ENCODE assay signal across 12 cellular contexts in genomic region chr1:2126331-2127180, GRCh38.
DNase-seq lines count a peak whose midpoint lies in the region; ATAC-seq, FAIRE-seq and TF ChIP-seq lines count a peak whose summit lies in the region.
"Had no signal": no experiment of that assay in that cellular context is flagged by ENCODE, and none has a peak within 500 bp of the region (broad histone marks: within the 10 kb centered on the region; RNA-seq: fewer than 3 reads in every experiment).

No MANE protein-coding gene starts in this region.

- H3K36me3 Mint-ChIP-seq in activated naive CD4-positive, alpha-beta T cell treated with anti-CD3 and anti-CD28 coated beads, Interleukin-2, amount 50 U/mL, for 24 hours = no peaks in the 10 kb centered on the region
- peaks cover 1% of the 10 kb centered on the region for H3K36me3 Mint-ChIP-seq in activated T-helper 17 cell treated with anti-CD3 and anti-CD28 coated beads, Interleukin-2, amount 50 U/mL, for 72 hours (ENCODE audit: low read depth)
- H3K36me3 Mint-ChIP-seq in HFFc6 (ENCODE audit: low read depth) = no peaks in the 10 kb centered on the region

- no TSS peak for BruUV-seq in HepG2 (replicated peaks; lab: Mats Ljungman, UMichigan)

- H3K4me3 ChIP-seq in HepG2 (replicated peaks in 1 of 3; ENCODE audit: insufficient read depth in 1 of 3, low read depth in 2 of 3, low read length in 3 of 3) = no peak overlapping the region
- H3K4me3 ChIP-seq: ovary had no signal

- TF ChIP-seq POLR2A in HepG2 (IDR thresholded peaks at IDR 0.05; ENCODE audit: insufficient read depth in 1 of 2, low read depth in 2 of 2, low read length in 2 of 2) = no peak

- peak overlapping the region; percentile 76 for H3K4me3 Mint-ChIP-seq in activated naive CD4-positive, alpha-beta T cell treated with anti-CD3 and anti-CD28 coated beads, Interleukin-2, amount 50 U/mL, for 24 hours
- peak overlapping the region; percentile 48 for H3K4me3 Mint-ChIP-seq in activated T-helper 17 cell treated with anti-CD3 and anti-CD28 coated beads, Interleukin-2, amount 50 U/mL, for 72 hours
- H3K4me3 Mint-ChIP-seq in HFFc6 = no peak overlapping the region

- TF ChIP-seq CTCF in HepG2 (CRISPR knock-in tag; IDR thresholded peaks at IDR 0.05) = no peak
- no peak for TF ChIP-seq CTCF in HFFc6 (IDR thresholded peaks at IDR 0.05)

- TF ChIP-seq RAD21 in HepG2 (CRISPR knock-in tag; IDR thresholded peaks at IDR 0.05) = no peak

- H3K27me3 ChIP-seq in HepG2 (ENCODE audit: control insufficient read depth in 1 of 2, insufficient read depth in 2 of 2, low read length in 2 of 2) = no peaks in the 10 kb centered on the region
- H3K27me3 ChIP-seq: ovary had no signal

- intact Hi-C loops in HepG2 (cut with micrococcal nuclease; ENCODE audit: unreplicated experiment) = no loop called here

- H3K9me3 ChIP-seq in HepG2 (ENCODE audit: low read length) = no peaks in the 10 kb centered on the region
- H3K9me3 ChIP-seq: ovary had no signal

- H3K9ac ChIP-seq in HepG2 (ENCODE audit: insufficient read depth, low read depth, low read length) = no peak overlapping the region

- no peak overlapping the region for H3K4me2 ChIP-seq in HepG2 (ENCODE audit: low read depth, low read length)

- H3K4me1 ChIP-seq in HepG2 (ENCODE audit: insufficient read depth, low read length) = no peaks in the 10 kb centered on the region

- no peaks in the 10 kb centered on the region for H3K9me3 Mint-ChIP-seq in activated naive CD4-positive, alpha-beta T cell treated with anti-CD3 and anti-CD28 coated beads, Interleukin-2, amount 50 U/mL, for 24 hours
- H3K9me3 Mint-ChIP-seq in activated T-helper 17 cell treated with anti-CD3 and anti-CD28 coated beads, Interleukin-2, amount 50 U/mL, for 72 hours = no peaks in the 10 kb centered on the region
- H3K9me3 Mint-ChIP-seq in HFFc6 = no peaks in the 10 kb centered on the region; the same call in none of the 2 replicates

- WGBS in HepG2 (ENCODE audit: low lambda C conversion rate) = 97% methylated on average over 22 of the region's 39 CpGs

- H3K27me3 Mint-ChIP-seq in activated naive CD4-positive, alpha-beta T cell treated with anti-CD3 and anti-CD28 coated beads, Interleukin-2, amount 50 U/mL, for 24 hours = no peaks in the 10 kb centered on the region
- no peaks in the 10 kb centered on the region for H3K27me3 Mint-ChIP-seq in activated T-helper 17 cell treated with anti-CD3 and anti-CD28 coated beads, Interleukin-2, amount 50 U/mL, for 72 hours
- no peaks in the 10 kb centered on the region; the same call in none of the 2 replicates for H3K27me3 Mint-ChIP-seq in HFFc6 (ENCODE audit: insufficient read depth)

- TF ChIP-seq EP300 in HepG2 (IDR thresholded peaks at IDR 0.05; ENCODE audit: low read depth in 2 of 2, low read length in 2 of 2) (no peak), HepG2 (CRISPR knock-in tag; IDR thresholded peaks at IDR 0.05; ENCODE audit: borderline replicate concordance) (no peak)

- H3K27ac Mint-ChIP-seq in activated naive CD4-positive, alpha-beta T cell treated with anti-CD3 and anti-CD28 coated beads, Interleukin-2, amount 50 U/mL, for 24 hours = peak overlapping the region; percentile 62
- no peak overlapping the region for H3K27ac Mint-ChIP-seq in activated T-helper 17 cell treated with anti-CD3 and anti-CD28 coated beads, Interleukin-2, amount 50 U/mL, for 72 hours
- no peak overlapping the region for H3K27ac Mint-ChIP-seq in HFFc6

- H4K20me1 ChIP-seq in HepG2 (ENCODE audit: insufficient read depth, low read length) = no peaks in the 10 kb centered on the region

- POLR2A ChIA-PET in HepG2 (lab: Yijun Ruan, JAX) = no interaction called here

- H2AFZ ChIP-seq in HepG2 (ENCODE audit: low read length) = no peak overlapping the region

- no peaks in the 10 kb centered on the region for H3K79me2 ChIP-seq in HepG2 (ENCODE audit: insufficient read depth, low read length)

- in situ Hi-C loops in HepG2 (cut with HindIII; ENCODE audit: extremely low pct_ligation_motif_present, low pct_unique_long_range_greater_than_20kb) = no loop called here

- ATAC-seq in activated T-helper 17 cell treated with anti-CD3 and anti-CD28 coated beads, Interleukin-2, amount 50 U/mL, for 72 hours (replicated peaks) = no peak
- ATAC-seq in HepG2 = no peak
- ATAC-seq in GM18870 (IDR thresholded peaks at IDR 0.05; ENCODE audit: unreplicated experiment) = no peak

- DNase-seq in activated naive CD4-positive, alpha-beta T cell (lab: John Stamatoyannopoulos, UW) = no peak
- DNase-seq in HepG2 (ENCODE audit: low spot score) (no peak), NCI-H2171 (lab: John Stamatoyannopoulos, UW) (no peak), HuH-7.5 (ENCODE audit: low spot score) (no peak), HFFc6 (no peak)
- DNase-seq: NCI-H2081, SIG-M5 had no signal

- H3K27ac ChIP-seq in HepG2 (ENCODE audit: extremely low read length, insufficient read depth, low read length) = no peak overlapping the region
- H3K27ac ChIP-seq: C4-2B, ovary had no signal

- CTCF ChIA-PET in HepG2 (lab: Yijun Ruan, JAX; ENCODE audit: low intra/inter-chr PET ratio, low total read pairs) = no interaction called here

- FAIRE-seq in HepG2 (lab: Jason Lieb, UNC) = no peak

- H3K4me1 Mint-ChIP-seq in activated naive CD4-positive, alpha-beta T cell treated with anti-CD3 and anti-CD28 coated beads, Interleukin-2, amount 50 U/mL, for 24 hours = peaks cover 17% of the 10 kb centered on the region
- peaks cover under 1% of the 10 kb centered on the region for H3K4me1 Mint-ChIP-seq in activated T-helper 17 cell treated with anti-CD3 and anti-CD28 coated beads, Interleukin-2, amount 50 U/mL, for 72 hours
- H3K4me1 Mint-ChIP-seq in HFFc6 (ENCODE audit: low read depth) = peaks cover 3% of the 10 kb centered on the region; the same call in 1 of the 2 replicates

- H3K36me3 ChIP-seq in HepG2 (replicated peaks in 1 of 2; ENCODE audit: control insufficient read depth in 1 of 2, insufficient read depth in 2 of 2, low read length in 2 of 2) = no peaks in the 10 kb centered on the region
- H3K36me3 ChIP-seq: ovary had no signal

TF ChIP-seq in HepG2, 621 proteins besides CTCF, POLR2A, EP300 and RAD21:
- TF ChIP-seq ATF3 (CRISPR knock-in tag; IDR thresholded peaks at IDR 0.05) (no peak), RBM39 (IDR thresholded peaks at IDR 0.05; ENCODE audit: low read depth, low read length, poor library complexity, severe bottlenecking) (peak; percentile 37), ZNF749 (CRISPR knock-in tag; IDR thresholded peaks at IDR 0.05; ENCODE audit: borderline replicate concordance) (no peak)
- TF ChIP-seq, protein P1, sequence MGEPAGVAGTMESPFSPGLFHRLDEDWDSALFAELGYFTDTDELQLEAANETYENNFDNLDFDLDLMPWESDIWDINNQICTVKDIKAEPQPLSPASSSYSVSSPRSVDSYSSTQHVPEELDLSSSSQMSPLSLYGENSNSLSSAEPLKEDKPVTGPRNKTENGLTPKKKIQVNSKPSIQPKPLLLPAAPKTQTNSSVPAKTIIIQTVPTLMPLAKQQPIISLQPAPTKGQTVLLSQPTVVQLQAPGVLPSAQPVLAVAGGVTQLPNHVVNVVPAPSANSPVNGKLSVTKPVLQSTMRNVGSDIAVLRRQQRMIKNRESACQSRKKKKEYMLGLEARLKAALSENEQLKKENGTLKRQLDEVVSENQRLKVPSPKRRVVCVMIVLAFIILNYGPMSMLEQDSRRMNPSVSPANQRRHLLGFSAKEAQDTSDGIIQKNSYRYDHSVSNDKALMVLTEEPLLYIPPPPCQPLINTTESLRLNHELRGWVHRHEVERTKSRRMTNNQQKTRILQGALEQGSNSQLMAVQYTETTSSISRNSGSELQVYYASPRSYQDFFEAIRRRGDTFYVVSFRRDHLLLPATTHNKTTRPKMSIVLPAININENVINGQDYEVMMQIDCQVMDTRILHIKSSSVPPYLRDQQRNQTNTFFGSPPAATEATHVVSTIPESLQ (CRISPR knock-in tag; conservative IDR thresholded peaks at IDR 0.05) = no peak
TF ChIP-seq in HepG2: peak in this region for 1.
